Comparison of ENCODE assay signal across 1 cellular context in genomic region chr1:27364696-27365371, GRCh38.
TF ChIP-seq lines count a peak whose summit lies in the region.

No MANE protein-coding gene starts in this region.

TF ChIP-seq in GM12878, 131 proteins besides CTCF, POLR2A, EP300 and RAD21:
- TF ChIP-seq BHLHE40 (IDR thresholded peaks at IDR 0.05; ENCODE audit: borderline replicate concordance in 1 of 2, low read depth in 2 of 2, low read length in 1 of 2), result no peak
- TF ChIP-seq MTA2 (IDR thresholded peaks at IDR 0.05; ENCODE audit: low read depth), result no peak
- no peak for TF ChIP-seq EZH2 (IDR thresholded peaks at IDR 0.05; ENCODE audit: borderline replicate concordance, control insufficient read depth, low read depth, low read length)
- no peak for TF ChIP-seq RFX5 (IDR thresholded peaks at IDR 0.05; ENCODE audit: low read depth, low read length)
- no peak for TF ChIP-seq ZBTB11 (CRISPR knock-in tag; IDR thresholded peaks at IDR 0.05)
- no peak for TF ChIP-seq MYB (IDR thresholded peaks at IDR 0.05; ENCODE audit: borderline replicate concordance, low read depth, low read length)
- TF ChIP-seq PAX8 (IDR thresholded peaks at IDR 0.05), result no peak
- no peak for TF ChIP-seq SIN3A (IDR thresholded peaks at IDR 0.05; ENCODE audit: low read depth, low read length)
- no peak for TF ChIP-seq NFXL1 (IDR thresholded peaks at IDR 0.05; ENCODE audit: borderline replicate concordance)
- no peak for TF ChIP-seq MEF2B (IDR thresholded peaks at IDR 0.05; ENCODE audit: partially characterized antibody, poor library complexity, severe bottlenecking)
- TF ChIP-seq POLR2AphosphoS5 (IDR thresholded peaks at IDR 0.05; ENCODE audit: low read length), result no peak
- 0 out of 3 replicates have a peak, but pooled peaks have one; percentile 15 for TF ChIP-seq POU2F2 (IDR thresholded peaks at IDR 0.05; ENCODE audit: borderline replicate concordance, low read depth, low read length)
- TF ChIP-seq BCLAF1 (IDR thresholded peaks at IDR 0.05), result 0 out of 2 replicates have a peak, but pooled peaks have one; percentile 5
- TF ChIP-seq CBFB (IDR thresholded peaks at IDR 0.05; ENCODE audit: low read depth), result no peak
- no peak for TF ChIP-seq PRDM15 (CRISPR knock-in tag; IDR thresholded peaks at IDR 0.05)
- no peak for TF ChIP-seq SPI1 (IDR thresholded peaks at IDR 0.05; ENCODE audit: borderline replicate concordance, insufficient read depth, low read depth, low read length)
